In the genomic region with DNA sequence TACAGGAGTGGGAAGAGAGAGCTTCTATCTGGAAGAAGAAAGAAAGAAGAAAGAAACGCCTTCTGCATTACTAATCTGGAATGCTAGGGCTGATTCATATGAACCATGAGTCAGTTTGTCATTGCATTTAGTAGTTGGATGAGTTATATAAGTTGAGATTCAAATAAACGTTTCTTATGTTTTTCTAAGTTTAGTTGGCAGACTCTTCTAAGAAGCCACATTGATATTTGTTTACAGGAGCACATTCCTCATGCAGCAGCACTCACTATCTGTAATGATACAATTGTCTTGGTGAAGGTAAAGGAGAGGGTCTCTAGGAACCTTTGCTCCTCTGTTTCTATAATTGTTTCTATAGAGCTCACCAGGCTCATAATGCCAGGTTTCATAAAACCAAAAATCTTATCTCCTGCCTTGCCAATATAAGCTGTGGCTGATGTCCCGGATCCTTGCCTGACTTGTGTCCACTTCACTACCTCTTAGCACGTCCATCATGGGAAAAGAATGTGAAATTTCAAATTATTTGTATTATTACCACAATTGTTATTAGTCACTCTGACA, we compare ENCODE assay signal across 9 cellular contexts. TPM values are rescaled to one million over a fixed set of nuclear protein-coding genes. Genes with fewer than 3 reads are reported as not detected.
DNase-seq lines count a peak whose midpoint lies in the region; ATAC-seq and TF ChIP-seq lines count a peak whose summit lies in the region.
"Had no signal": no experiment of that assay in that cellular context is flagged by ENCODE, and none has a peak within 500 bp of the region (broad histone marks: within the 10 kb centered on the region; RNA-seq: fewer than 3 reads in every experiment).

No MANE protein-coding gene starts in this region.

- ATAC-seq in natural killer cell (peak in 1 of 3 donors; percentile 54), GM21381 (IDR thresholded peaks at IDR 0.05; ENCODE audit: unreplicated experiment) (no peak)

- WGBS in prostate gland: 47% methylated on average over 4 of the region's 4 CpGs

- no peaks in the 10 kb centered on the region for H3K27me3 ChIP-seq in prostate gland (replicated peaks; ENCODE audit: insufficient read depth)

- H3K36me3 ChIP-seq in prostate gland: no peaks in the 10 kb centered on the region

- H3K4me1 ChIP-seq in prostate gland (replicated peaks): no peaks in the 10 kb centered on the region

- H3K36me3 Mint-ChIP-seq in chondrocyte (ENCODE audit: low read depth) (peaks cover 2% of the 10 kb centered on the region), natural killer cell (no peaks in the 10 kb centered on the region)

- H3K4me1 Mint-ChIP-seq in chondrocyte (ENCODE audit: low read depth): peaks cover 13% of the 10 kb centered on the region
- peaks cover 46 to 54% of the 10 kb centered on the region in 2 donors for H3K4me1 Mint-ChIP-seq in natural killer cell

- DNase-seq in COLO829 (ENCODE audit: low spot score) (peak; percentile 93), LoVo (ENCODE audit: low spot score) (peak; percentile 15), chondrocyte (ENCODE audit: low spot score) (no peak), natural killer cell (no peak), prostate gland (ENCODE audit: low spot score) (no peak), SIG-M5 (lab: John Stamatoyannopoulos, UW) (no peak)
- DNase-seq in effector CD4-positive, alpha-beta T cell: no peak
- DNase-seq: NCI-H1436 had no signal

- TF ChIP-seq CTCF in chondrocyte (IDR thresholded peaks at IDR 0.05) (peak; percentile 64), natural killer cell (IDR thresholded peaks at IDR 0.05) (no peak), prostate gland (IDR thresholded peaks at IDR 0.05) (no peak)

- H3K4me3 ChIP-seq in prostate gland: no peak overlapping the region

- intact Hi-C loops in natural killer cell (cut with micrococcal nuclease) (no loop called here), prostate gland (cut with DNase I) (no loop called here)

- H3K4me3 Mint-ChIP-seq in chondrocyte (ENCODE audit: unreplicated experiment) (no peak overlapping the region), natural killer cell (no peak overlapping the region)

- peak overlapping the region; percentile 73 for H3K27ac Mint-ChIP-seq in chondrocyte (ENCODE audit: unreplicated experiment)
- peak overlapping the region; percentile 32 to 75 for H3K27ac Mint-ChIP-seq in natural killer cell

- H3K9me3 ChIP-seq in prostate gland: no peaks in the 10 kb centered on the region

- H3K27me3 Mint-ChIP-seq in chondrocyte (ENCODE audit: low read depth) (no peaks in the 10 kb centered on the region), natural killer cell (ENCODE audit: low read depth in 2 of 2) (no peaks in the 10 kb centered on the region)

- no peak for TF ChIP-seq POLR2A in prostate gland (IDR thresholded peaks at IDR 0.05)

- no peak overlapping the region for H3K27ac ChIP-seq in prostate gland

- H3K9me3 Mint-ChIP-seq in chondrocyte (ENCODE audit: low read depth): peaks cover 7% of the 10 kb centered on the region
- H3K9me3 Mint-ChIP-seq in natural killer cell: peaks cover 0 to 4% of the 10 kb centered on the region in 2 donors

RNA-seq across cellular contexts. Expression of gene HOPX, which starts 39.5 kb away (rescaled TPM):
- total RNA-seq in chondrocyte (2.0 to 2.7 TPM in 2 of 3 replicates, not detected in the other), natural killer cell (100 to 1,000 TPM; 152 to 240 (median 167) TPM), prostate gland (100 to 1,000 TPM in 1 of 2 donors, 10 to 100 TPM in 1; 12.2 to 117 TPM)

Comparison
In these comparisons a context has a peak if more than half of its experiments do, and no peak if none do; other contexts are left out.
1. DNase-seq: peak in COLO829 (single experiment) and LoVo (single experiment); none in chondrocyte (single experiment), natural killer cell (single experiment), effector CD4-positive, alpha-beta T cell (single experiment), prostate gland (single experiment) and SIG-M5 (single experiment).